Comparison of ENCODE assay signal across 14 cellular contexts in the genomic region with DNA sequence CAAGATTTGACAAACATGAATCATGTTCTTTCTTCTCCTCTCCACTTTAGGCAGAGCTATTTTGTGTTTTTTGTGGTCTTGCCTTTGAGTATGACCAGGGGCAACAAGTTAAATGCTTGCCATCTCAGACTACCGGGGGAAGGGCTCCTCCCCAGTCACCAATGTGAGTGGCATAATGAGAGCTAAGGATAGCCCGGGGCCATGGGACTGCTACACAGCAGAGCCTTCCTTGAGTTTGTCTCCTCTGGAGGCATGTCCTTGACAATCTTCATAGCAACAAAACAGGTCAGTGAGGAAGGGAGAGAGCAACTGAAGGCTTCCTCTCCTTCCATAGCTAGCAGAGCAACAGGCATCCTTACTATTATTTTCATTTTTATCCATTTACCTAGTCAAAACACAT.
DNase-seq lines count a peak whose midpoint lies in the region; ATAC-seq lines count a peak whose summit lies in the region.
"Had no signal": no experiment of that assay in that cellular context is flagged by ENCODE, and none has a peak within 500 bp of the region (broad histone marks: within the 10 kb centered on the region; RNA-seq: fewer than 3 reads in every experiment).

No MANE protein-coding gene starts in this region.

- no peak overlapping the region for H3K23ac ChIP-seq in mesendoderm (ENCODE audit: low read length)

- DNase-seq in ELF-1 (ENCODE audit: low read depth, low spot score) (peak; percentile 74), NCI-H69 (lab: John Stamatoyannopoulos, UW) (peak; percentile 48), mesendoderm (peak; percentile 60), occipital lobe (lab: John Stamatoyannopoulos, UW) (no peak)
- no peak for DNase-seq in stimulated activated effector memory CD8-positive, alpha-beta T cell treated with anti-CD3 and anti-CD28 coated beads, Interleukin-12 subunit alpha, Interleukin-12 subunit beta, amount 100 ng/mL, for 72 hours (ENCODE audit: low spot score in 2 of 2)
- DNase-seq in stimulated activated CD4-positive, alpha-beta T cell treated with anti-CD3 and anti-CD28 coated beads, Interleukin-2, amount 100 ng/mL, for 24 hours: no peak
- DNase-seq: AML-193; Caco-2; CD4-positive, alpha-beta T cell; GF-D8; GM23248 had no signal

- no peaks in the 10 kb centered on the region for H3K79me2 ChIP-seq in mesendoderm (ENCODE audit: control insufficient read depth, insufficient read depth, low read length)

- no peak overlapping the region for H3K27ac Mint-ChIP-seq in stimulated activated effector memory CD8-positive, alpha-beta T cell treated with anti-CD3 and anti-CD28 coated beads, Interleukin-12 subunit alpha, Interleukin-12 subunit beta, amount 100 ng/mL, for 72 hours
- H3K27ac Mint-ChIP-seq: CD4-positive, alpha-beta T cell had no signal

- H3K4me1 Mint-ChIP-seq in stimulated activated effector memory CD8-positive, alpha-beta T cell treated with anti-CD3 and anti-CD28 coated beads, Interleukin-12 subunit alpha, Interleukin-12 subunit beta, amount 100 ng/mL, for 72 hours: no peaks in the 10 kb centered on the region

- H3K9me3 Mint-ChIP-seq in stimulated activated effector memory CD8-positive, alpha-beta T cell treated with anti-CD3 and anti-CD28 coated beads, Interleukin-12 subunit alpha, Interleukin-12 subunit beta, amount 100 ng/mL, for 72 hours: no peaks in the 10 kb centered on the region
- H3K9me3 Mint-ChIP-seq: CD4-positive, alpha-beta T cell had no signal

- peaks cover 4% of the 10 kb centered on the region for H3K4me1 ChIP-seq in mesendoderm (ENCODE audit: control insufficient read depth, low read depth, low read length)
- H3K4me1 ChIP-seq: HAP-1 had no signal

- no peak overlapping the region for H2AK5ac ChIP-seq in mesendoderm (ENCODE audit: low read length)

- no peak overlapping the region for H3K18ac ChIP-seq in mesendoderm (ENCODE audit: low read length)

- no peaks in the 10 kb centered on the region for H3K27me3 ChIP-seq in mesendoderm (ENCODE audit: insufficient read depth, low read length, poor library complexity)

- no peak overlapping the region for H4K5ac ChIP-seq in mesendoderm (ENCODE audit: low read length)

- H3K56ac ChIP-seq in mesendoderm (ENCODE audit: low read length): no peak overlapping the region

- no peak overlapping the region for H3K4me3 Mint-ChIP-seq in stimulated activated effector memory CD8-positive, alpha-beta T cell treated with anti-CD3 and anti-CD28 coated beads, Interleukin-12 subunit alpha, Interleukin-12 subunit beta, amount 100 ng/mL, for 72 hours
- H3K4me3 Mint-ChIP-seq: CD4-positive, alpha-beta T cell had no signal

- no peaks in the 10 kb centered on the region for H3K36me3 Mint-ChIP-seq in stimulated activated effector memory CD8-positive, alpha-beta T cell treated with anti-CD3 and anti-CD28 coated beads, Interleukin-12 subunit alpha, Interleukin-12 subunit beta, amount 100 ng/mL, for 72 hours

- H2BK5ac ChIP-seq in mesendoderm (ENCODE audit: low read length): no peak overlapping the region

- H2BK120ac ChIP-seq in mesendoderm (ENCODE audit: low read depth, low read length): no peak overlapping the region

- H4K8ac ChIP-seq in mesendoderm (ENCODE audit: low read depth, low read length): no peak overlapping the region

- no peak overlapping the region for H3K9ac ChIP-seq in mesendoderm (ENCODE audit: low read length)
- H3K9ac ChIP-seq: GM23248 had no signal

- no peak overlapping the region for H3K4me2 ChIP-seq in mesendoderm (ENCODE audit: low read length)

- no peaks in the 10 kb centered on the region for H3K36me3 ChIP-seq in mesendoderm (ENCODE audit: control insufficient read depth, insufficient read depth, low read length)
- H3K36me3 ChIP-seq: HAP-1 had no signal

- no peak overlapping the region for H2BK15ac ChIP-seq in mesendoderm (replicated peaks; ENCODE audit: low read depth)

- no peak overlapping the region for H3K4me3 ChIP-seq in mesendoderm (ENCODE audit: low read length)
- H3K4me3 ChIP-seq: GM23248, HAP-1 had no signal

- H3K27ac ChIP-seq in mesendoderm (ENCODE audit: low read depth, low read length): no peak overlapping the region
- H3K27ac ChIP-seq: C4-2B, GM23248 had no signal

- no peak overlapping the region for H3K4ac ChIP-seq in mesendoderm (ENCODE audit: low read depth, low read length)

- peak; percentile 21 for ATAC-seq in stimulated activated effector memory CD8-positive, alpha-beta T cell treated with anti-CD3 and anti-CD28 coated beads, Interleukin-12 subunit alpha, Interleukin-12 subunit beta, amount 100 ng/mL, for 72 hours
- ATAC-seq in GM18868 (IDR thresholded peaks at IDR 0.05; ENCODE audit: unreplicated experiment): no peak

- no peaks in the 10 kb centered on the region for H3K79me1 ChIP-seq in mesendoderm (ENCODE audit: low read length)

- WGBS in mesendoderm (ENCODE audit: extremely low coverage, insufficient coverage, low lambda C conversion rate): no CpG with 5 or more reads among the region's 2 CpGs

Comparison
In these comparisons a context has a peak if more than half of its experiments do, and no peak if none do; other contexts are left out.
1. DNase-seq: peak in ELF-1 (single experiment), NCI-H69 (single experiment) and mesendoderm (single experiment); none in stimulated activated effector memory CD8-positive, alpha-beta T cell treated with anti-CD3 and anti-CD28 coated beads, Interleukin-12 subunit alpha, Interleukin-12 subunit beta, amount 100 ng/mL, for 72 hours (0 of 2), stimulated activated CD4-positive, alpha-beta T cell treated with anti-CD3 and anti-CD28 coated beads, Interleukin-2, amount 100 ng/mL, for 24 hours (0 of 2) and occipital lobe (single experiment).